In genomic region chr7:111041577-111041976, GRCh38 we compare ENCODE assay signal across 16 cellular contexts. TPM values are rescaled to one million over a fixed set of nuclear protein-coding genes. Genes with fewer than 3 reads are reported as not detected.
DNase-seq lines count a peak whose midpoint lies in the region; ATAC-seq and TF ChIP-seq lines count a peak whose summit lies in the region.
"Had no signal": no experiment of that assay in that cellular context is flagged by ENCODE, and none has a peak within 500 bp of the region (broad histone marks: within the 10 kb centered on the region; RNA-seq: fewer than 3 reads in every experiment).

No MANE protein-coding gene starts in this region.

- DNase-seq in activated T-cell treated with anti-CD3 and anti-CD28 coated beads, Interleukin-2, amount 50 U/mL, for 24 hours = no peak
- DNase-seq in activated T-cell treated with anti-CD3 and anti-CD28 coated beads for 4 hours (no peak), SK-MEL-5 (ENCODE audit: low read depth, low spot score) (peak; percentile 41), mucosa of descending colon (no peak), immature natural killer cell (no peak), GM10248 (ENCODE audit: extremely low spot score) (no peak)
- no peak for DNase-seq in stimulated activated naive B cell treated with anti-CD40 and anti-IgM and Interleukin-4, amounts not matched to agents 10 μg/mL and 1 μg/mL and 100 μg/mL, for 72 hours
- DNase-seq: ACHN; activated CD4-positive, alpha-beta T cell treated with anti-CD3 and anti-CD28 coated beads, Interleukin-2, amount 50 U/mL, for 48 hours; erythroblast; natural killer cell; NCI-H187 treated with DMSO at 0.1 percent for 48 hours; T1000 had no signal

- H3K36me3 Mint-ChIP-seq in activated T-cell treated with anti-CD3 and anti-CD28 coated beads, Interleukin-2, amount 50 U/mL, for 24 hours (ENCODE audit: low read depth) = no peaks in the 10 kb centered on the region
- no peaks in the 10 kb centered on the region for H3K36me3 Mint-ChIP-seq in stimulated activated naive B cell treated with anti-CD40 and anti-IgM and Interleukin-4, amounts not matched to agents 10 μg/mL and 1 μg/mL and 100 μg/mL, for 72 hours
- H3K36me3 Mint-ChIP-seq in immature natural killer cell = no peaks in the 10 kb centered on the region
- H3K36me3 Mint-ChIP-seq: natural killer cell had no signal

- H3K9me3 ChIP-seq in mucosa of descending colon = no peaks in the 10 kb centered on the region
- H3K9me3 ChIP-seq: right atrium auricular region, vagina had no signal

- no peaks in the 10 kb centered on the region for H3K9me3 Mint-ChIP-seq in activated T-cell treated with anti-CD3 and anti-CD28 coated beads, Interleukin-2, amount 50 U/mL, for 24 hours
- no peaks in the 10 kb centered on the region for H3K9me3 Mint-ChIP-seq in stimulated activated naive B cell treated with anti-CD40 and anti-IgM and Interleukin-4, amounts not matched to agents 10 μg/mL and 1 μg/mL and 100 μg/mL, for 72 hours
- peaks cover 0 to 3% (median 0%) of the 10 kb centered on the region in 6 donors for H3K9me3 Mint-ChIP-seq in immature natural killer cell

- H3K27ac Mint-ChIP-seq in activated T-cell treated with anti-CD3 and anti-CD28 coated beads, Interleukin-2, amount 50 U/mL, for 24 hours = peak overlapping the region; percentile 87
- H3K27ac Mint-ChIP-seq in stimulated activated naive B cell treated with anti-CD40 and anti-IgM and Interleukin-4, amounts not matched to agents 10 μg/mL and 1 μg/mL and 100 μg/mL, for 72 hours = peak overlapping the region; percentile 6
- H3K27ac Mint-ChIP-seq in immature natural killer cell = no peak overlapping the region
- H3K27ac Mint-ChIP-seq: natural killer cell had no signal

- no peak for TF ChIP-seq CTCF in mucosa of descending colon (IDR thresholded peaks at IDR 0.05)
- TF ChIP-seq CTCF in GM10248 (IDR thresholded peaks at IDR 0.05; ENCODE audit: control extremely low read depth, extremely low read depth, low read depth, missing control alignments) = no peak

- in situ Hi-C loops in SK-MEL-5 (cut with HindIII; ENCODE audit: low pct_unique_long_range_greater_than_20kb, low sequenced_read_pairs) = no loop called here

- no peaks in the 10 kb centered on the region for H3K36me3 ChIP-seq in mucosa of descending colon (ENCODE audit: low read depth)
- H3K36me3 ChIP-seq: right atrium auricular region, vagina had no signal

- CTCF ChIA-PET in GM10248 (lab: Yijun Ruan, JAX) = interaction anchor here (1.2 to 2.1 kb wide), 4 partner anchors 8 to 57 kb away, joined by 3 to 9 read pairs (median 4); no protein-coding TSS in a partner anchor

- peaks cover 29% of the 10 kb centered on the region for H3K4me1 Mint-ChIP-seq in activated T-cell treated with anti-CD3 and anti-CD28 coated beads, Interleukin-2, amount 50 U/mL, for 24 hours (ENCODE audit: low read depth)
- H3K4me1 Mint-ChIP-seq in stimulated activated naive B cell treated with anti-CD40 and anti-IgM and Interleukin-4, amounts not matched to agents 10 μg/mL and 1 μg/mL and 100 μg/mL, for 72 hours = peaks cover 6 to 11% of the 10 kb centered on the region in 2 donors
- H3K4me1 Mint-ChIP-seq in immature natural killer cell = no peaks in the 10 kb centered on the region
- H3K4me1 Mint-ChIP-seq: natural killer cell had no signal

- POLR2A ChIA-PET in GM10248 (lab: Yijun Ruan, JAX) = no interaction called here

- intact Hi-C loops in mucosa of descending colon (cut with DNase I, micrococcal nuclease) = no loop called here

- no peaks in the 10 kb centered on the region for H3K27me3 Mint-ChIP-seq in activated T-cell treated with anti-CD3 and anti-CD28 coated beads, Interleukin-2, amount 50 U/mL, for 24 hours
- no peaks in the 10 kb centered on the region for H3K27me3 Mint-ChIP-seq in stimulated activated naive B cell treated with anti-CD40 and anti-IgM and Interleukin-4, amounts not matched to agents 10 μg/mL and 1 μg/mL and 100 μg/mL, for 72 hours
- H3K27me3 Mint-ChIP-seq in immature natural killer cell (ENCODE audit: low read depth in 3 of 3) = peaks cover 0 to 3% (median 2%) of the 10 kb centered on the region in 3 donors

- no peak overlapping the region for H3K4me3 ChIP-seq in mucosa of descending colon
- H3K4me3 ChIP-seq: right atrium auricular region, vagina had no signal

- peak; percentile 88 for ATAC-seq in esophagus mucosa
- peak; percentile 47 to 58 for ATAC-seq in stimulated activated naive B cell treated with anti-CD40 and anti-IgM and Interleukin-4, amounts not matched to agents 10 μg/mL and 1 μg/mL and 100 μg/mL, for 72 hours (replicated peaks)
- ATAC-seq in mucosa of descending colon = no peak
- ATAC-seq: natural killer cell had no signal

- no peaks in the 10 kb centered on the region for H3K4me1 ChIP-seq in mucosa of descending colon (ENCODE audit: low read depth)
- H3K4me1 ChIP-seq: right atrium auricular region, vagina had no signal

- H3K4me3 Mint-ChIP-seq in activated T-cell treated with anti-CD3 and anti-CD28 coated beads, Interleukin-2, amount 50 U/mL, for 24 hours = peak overlapping the region; percentile 5
- H3K4me3 Mint-ChIP-seq in stimulated activated naive B cell treated with anti-CD40 and anti-IgM and Interleukin-4, amounts not matched to agents 10 μg/mL and 1 μg/mL and 100 μg/mL, for 72 hours = no peak overlapping the region
- H3K4me3 Mint-ChIP-seq in immature natural killer cell = no peak overlapping the region
- H3K4me3 Mint-ChIP-seq: natural killer cell had no signal

RNA-seq across cellular contexts. Expression of gene LRRN3, which starts 49.4 kb away (rescaled TPM):
- 0.11 TPM in 1 of 2 replicates, not detected in the other for total RNA-seq in SK-MEL-5 (2014; rRNA removed; shearing (Covaris generic))
- not detected in 2 replicates for polyA plus RNA-seq in SK-MEL-5 (2015; cell fraction: cytosol; rRNA removed)
- not detected in 2 replicates for polyA plus RNA-seq in SK-MEL-5 (2015; cell fraction: nucleus; rRNA removed)
- total RNA-seq in esophagus mucosa (not detected), mucosa of descending colon (under 1 TPM; 0.29 to 0.80 (median 0.73) TPM)
- polyA plus RNA-seq in immature natural killer cell = under 1 TPM in 2 of 3 donors, not detected in 1; 0.07 to 0.16 TPM

Comparison
In these comparisons a context has a peak if more than half of its experiments do, and no peak if none do; other contexts are left out.
1. H3K27ac Mint-ChIP-seq: peak in activated T-cell treated with anti-CD3 and anti-CD28 coated beads, Interleukin-2, amount 50 U/mL, for 24 hours (single experiment) and stimulated activated naive B cell treated with anti-CD40 and anti-IgM and Interleukin-4, amounts not matched to agents 10 μg/mL and 1 μg/mL and 100 μg/mL, for 72 hours (single experiment); none in immature natural killer cell (0 of 6).